ENCODE assay signal across 8 cellular contexts in the genomic region with DNA sequence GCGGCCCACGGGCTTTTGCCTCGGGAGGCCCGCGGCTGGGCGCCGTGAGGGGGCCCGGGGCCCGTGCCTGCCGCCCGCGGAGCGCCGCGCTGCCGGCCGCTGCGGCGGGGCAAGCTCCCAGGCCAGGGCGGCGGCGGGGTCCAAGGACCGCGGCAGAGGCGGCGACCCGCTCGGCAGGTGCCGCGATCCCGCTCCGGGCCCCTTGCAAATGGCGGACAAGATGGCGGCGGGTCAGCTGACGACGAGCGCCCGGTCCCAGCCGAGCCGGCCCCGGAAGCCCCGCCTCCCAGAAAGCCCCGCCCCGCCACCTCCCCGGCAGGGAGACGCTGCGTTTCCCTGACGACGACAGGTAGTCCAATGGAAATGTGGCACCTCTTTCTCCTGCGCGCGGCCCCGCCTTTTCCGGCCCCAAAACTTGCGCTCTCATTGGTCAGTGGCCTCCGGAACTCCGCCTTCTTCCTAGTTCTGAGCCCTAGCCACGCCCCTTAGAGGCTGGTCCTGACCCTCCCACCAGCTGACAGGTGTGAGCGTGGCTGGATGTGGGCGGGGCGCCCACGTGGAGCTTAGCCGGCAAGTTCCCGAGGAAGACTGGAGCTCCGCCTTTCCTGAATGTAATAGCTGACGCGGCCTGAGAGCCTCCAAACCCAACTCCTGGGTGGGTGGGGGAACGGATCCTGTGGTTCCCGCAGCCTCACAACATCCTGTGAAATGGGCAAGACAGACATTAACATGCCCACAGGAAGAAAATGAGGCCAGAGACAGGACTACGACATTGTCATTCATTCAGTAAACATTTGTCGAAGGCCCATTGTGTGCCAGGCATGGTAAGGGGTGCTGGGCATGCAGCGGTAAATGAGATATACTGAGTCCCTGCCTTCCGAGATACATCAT. TPM values are rescaled to one million over a fixed set of nuclear protein-coding genes. Genes with fewer than 3 reads are reported as not detected.
DNase-seq lines count a peak whose midpoint lies in the region; ATAC-seq and TF ChIP-seq lines count a peak whose summit lies in the region.

A gene (minus strand): TSS at position 228 of the 891 bp plus-strand sequence. CDS start 232 bp downstream, outside the sequence.

- peaks cover 2% of the 10 kb centered on the region for H3K79me1 ChIP-seq in H9 (ENCODE audit: insufficient read depth, low read depth, low read length, poor library complexity, severe bottlenecking)

- H3K27ac Mint-ChIP-seq in H9: peak within 1 kb of the TSS; percentile 88 to 91 (median 90)
- H3K27ac Mint-ChIP-seq in natural killer cell treated with Interleukin-12 subunit alpha and Interleukin-12 subunit beta and Interleukin-15 and Interleukin-18, amount 100 ng/mL, for 72 hours: peak within 1 kb of the TSS; percentile 78 to 89

- peak within 1 kb of the TSS; percentile 90 for H3K9ac ChIP-seq in H9 (ENCODE audit: extremely low read depth, insufficient read length, low read length)

- H3T11ph ChIP-seq in H9 (ENCODE audit: low read length): no peak within 1 kb of the TSS

- no peak within 1 kb of the TSS for H2BK12ac ChIP-seq in H9 (ENCODE audit: insufficient read length, low read depth, low read length)

- H2AK5ac ChIP-seq in H9 (ENCODE audit: insufficient read length, low read length): no peak within 1 kb of the TSS

- H3K27me3 ChIP-seq in H9 (ENCODE audit: insufficient read depth, low read length) (no peaks in the 10 kb centered on the region), MG63 (no peaks in the 10 kb centered on the region)

- no peak within 1 kb of the TSS for H3K18ac ChIP-seq in H9 (ENCODE audit: insufficient read length, low read depth, low read length)

- peak within 1 kb of the TSS; percentile 71 for H3K4me2 ChIP-seq in H9 (ENCODE audit: insufficient read depth, insufficient read length, low read length)

- H3K9me3 ChIP-seq in H9 (ENCODE audit: control insufficient read depth, low read depth, low read length) (no peaks in the 10 kb centered on the region), MG63 (no peaks in the 10 kb centered on the region)

- ATAC-seq in natural killer cell treated with Interleukin-12 subunit alpha and Interleukin-12 subunit beta and Interleukin-15 and Interleukin-18, amount 100 ng/mL, for 72 hours: peak; percentile 97
- ATAC-seq in stimulated activated naive CD8-positive, alpha-beta T cell treated with anti-CD3 and anti-CD28 coated beads, Interleukin-15, Interleukin-2, amounts not matched to agents 100 U/mL and 50 U/mL, for 24 hours: peak; percentile 92

- no CpG with 5 or more reads among the region's 74 CpGs for WGBS in H9 (ENCODE audit: extremely low coverage, insufficient read length, low lambda C conversion rate)

- no peaks in the 10 kb centered on the region for H4K20me1 ChIP-seq in H9 (ENCODE audit: control insufficient read depth, insufficient read depth, insufficient read length)

- no peak within 1 kb of the TSS for H3K23ac ChIP-seq in H9 (ENCODE audit: insufficient read length, low read depth, low read length)

- no peak within 1 kb of the TSS for H2BK5ac ChIP-seq in H9 (ENCODE audit: insufficient read length, low read length)

- DNase-seq in ELR (ENCODE audit: low read depth): peak; percentile 100
- peak; percentile 100 for DNase-seq in H9
- peak; percentile 97 for DNase-seq in MG63
- DNase-seq in SHP77 treated with DMSO at 0.1 percent for 48 hours (lab: John Stamatoyannopoulos, UW): peak; percentile 99
- DNase-seq in activated effector memory CD4-positive, alpha-beta T cell treated with anti-CD3 and anti-CD28 coated beads, Interleukin-2, amount 50 U/mL, for 16 hours: peak; percentile 100
- peak; percentile 100 for DNase-seq in fibroblast of pulmonary artery (ENCODE audit: low read depth)
- DNase-seq in natural killer cell treated with Interleukin-12 subunit alpha and Interleukin-12 subunit beta and Interleukin-15 and Interleukin-18, amount 100 ng/mL, for 72 hours (ENCODE audit: low spot score): peak; percentile 100
- peak; percentile 100 for DNase-seq in stimulated activated naive CD8-positive, alpha-beta T cell treated with anti-CD3 and anti-CD28 coated beads, Interleukin-15, Interleukin-2, amounts not matched to agents 100 U/mL and 50 U/mL, for 24 hours

- H3K23me2 ChIP-seq in H9 (ENCODE audit: insufficient read length, low read depth, low read length, poor library complexity, severe bottlenecking): peaks cover 8% of the 10 kb centered on the region

- H3K56ac ChIP-seq in H9 (ENCODE audit: insufficient read length, low read depth, low read length): no peak within 1 kb of the TSS

- peak within 1 kb of the TSS; percentile 86 to 93 for H3K4me3 Mint-ChIP-seq in H9
- peak within 1 kb of the TSS; percentile 93 for H3K4me3 Mint-ChIP-seq in natural killer cell treated with Interleukin-12 subunit alpha and Interleukin-12 subunit beta and Interleukin-15 and Interleukin-18, amount 100 ng/mL, for 72 hours

- H2BK15ac ChIP-seq in H9 (ENCODE audit: low read depth, low read length): no peak within 1 kb of the TSS

- H2AFZ ChIP-seq in H9 (ENCODE audit: low read length): no peak within 1 kb of the TSS

- no peaks in the 10 kb centered on the region for H3K9me3 Mint-ChIP-seq in H9
- H3K9me3 Mint-ChIP-seq in natural killer cell treated with Interleukin-12 subunit alpha and Interleukin-12 subunit beta and Interleukin-15 and Interleukin-18, amount 100 ng/mL, for 72 hours: no peaks in the 10 kb centered on the region

- H3K4me1 Mint-ChIP-seq in H9: peaks cover 23 to 27% of the 10 kb centered on the region in 2 experiments
- H3K4me1 Mint-ChIP-seq in natural killer cell treated with Interleukin-12 subunit alpha and Interleukin-12 subunit beta and Interleukin-15 and Interleukin-18, amount 100 ng/mL, for 72 hours (ENCODE audit: low read depth in 2 of 2): peaks cover 26 to 28% of the 10 kb centered on the region in 2 donors

- H3K4me1 ChIP-seq in H9 (ENCODE audit: insufficient read depth, low read length): no peaks in the 10 kb centered on the region

- peaks cover 38% of the 10 kb centered on the region; the same call in 1 of the 2 replicates for H3K79me2 ChIP-seq in H9 (ENCODE audit: insufficient read depth, low read length)

- no peak within 1 kb of the TSS for H2BK20ac ChIP-seq in H9 (ENCODE audit: low read depth, low read length, poor library complexity, severe bottlenecking)

- H3K36me3 Mint-ChIP-seq in H9 (ENCODE audit: insufficient read depth in 1 of 3, low read depth in 3 of 3): peaks cover 0 to 20% (median 12%) of the 10 kb centered on the region in 3 experiments; a peak in 6 of 7 replicates
- no peaks in the 10 kb centered on the region for H3K36me3 Mint-ChIP-seq in natural killer cell treated with Interleukin-12 subunit alpha and Interleukin-12 subunit beta and Interleukin-15 and Interleukin-18, amount 100 ng/mL, for 72 hours

- H3K27me3 Mint-ChIP-seq in H9 (ENCODE audit: low read depth): no peaks in the 10 kb centered on the region
- H3K27me3 Mint-ChIP-seq in natural killer cell treated with Interleukin-12 subunit alpha and Interleukin-12 subunit beta and Interleukin-15 and Interleukin-18, amount 100 ng/mL, for 72 hours: no peaks in the 10 kb centered on the region

- TF ChIP-seq CTCF in H9 (conservative IDR thresholded peaks at IDR 0.05) (no peak), fibroblast of pulmonary artery (IDR thresholded peaks at IDR 0.05; ENCODE audit: low read length, missing control alignments) (no peak)

- H3K4ac ChIP-seq in H9 (ENCODE audit: low read depth, low read length): no peak within 1 kb of the TSS

- no peak within 1 kb of the TSS for H4K5ac ChIP-seq in H9 (ENCODE audit: insufficient read length, low read depth, low read length)

- no peak within 1 kb of the TSS for H2BK120ac ChIP-seq in H9 (ENCODE audit: low read depth, low read length, poor library complexity, severe bottlenecking)

- no peak within 1 kb of the TSS for H3K27ac ChIP-seq in H9 (ENCODE audit: insufficient read length, low read depth, low read length)

- H4K91ac ChIP-seq in H9 (ENCODE audit: insufficient read length, low read depth, low read length): no peak within 1 kb of the TSS

- H4K8ac ChIP-seq in H9 (replicated peaks; ENCODE audit: insufficient read length, low read depth, low read length): no peak within 1 kb of the TSS

- H3K4me3 ChIP-seq in MG63 (peak within 1 kb of the TSS; percentile 79), fibroblast of pulmonary artery (replicated peaks; ENCODE audit: low read depth, low read length) (peak within 1 kb of the TSS; percentile 91)

- H3K14ac ChIP-seq in H9 (ENCODE audit: insufficient read depth, low read length): peak within 1 kb of the TSS; percentile 87

- H3K36me3 ChIP-seq in MG63: peaks cover 10% of the 10 kb centered on the region; the same call in 1 of the 2 replicates

RNA-seq across cellular contexts. Expression of the gene that starts here (rescaled TPM):
- 142 and 147 TPM in 2 replicates for total RNA-seq in H9 (2021)
- total RNA-seq in MG63 (2014; rRNA removed; shearing (Covaris generic); ENCODE audit: low replicate concordance): 65.6 and 91.8 TPM in 2 replicates
- 100 to 1,000 TPM; 126 to 191 TPM for total RNA-seq in natural killer cell treated with Interleukin-12 subunit alpha and Interleukin-12 subunit beta and Interleukin-15 and Interleukin-18, amount 100 ng/mL, for 72 hours
